8 cellular contexts compared by ENCODE assay signal in the genomic region with DNA sequence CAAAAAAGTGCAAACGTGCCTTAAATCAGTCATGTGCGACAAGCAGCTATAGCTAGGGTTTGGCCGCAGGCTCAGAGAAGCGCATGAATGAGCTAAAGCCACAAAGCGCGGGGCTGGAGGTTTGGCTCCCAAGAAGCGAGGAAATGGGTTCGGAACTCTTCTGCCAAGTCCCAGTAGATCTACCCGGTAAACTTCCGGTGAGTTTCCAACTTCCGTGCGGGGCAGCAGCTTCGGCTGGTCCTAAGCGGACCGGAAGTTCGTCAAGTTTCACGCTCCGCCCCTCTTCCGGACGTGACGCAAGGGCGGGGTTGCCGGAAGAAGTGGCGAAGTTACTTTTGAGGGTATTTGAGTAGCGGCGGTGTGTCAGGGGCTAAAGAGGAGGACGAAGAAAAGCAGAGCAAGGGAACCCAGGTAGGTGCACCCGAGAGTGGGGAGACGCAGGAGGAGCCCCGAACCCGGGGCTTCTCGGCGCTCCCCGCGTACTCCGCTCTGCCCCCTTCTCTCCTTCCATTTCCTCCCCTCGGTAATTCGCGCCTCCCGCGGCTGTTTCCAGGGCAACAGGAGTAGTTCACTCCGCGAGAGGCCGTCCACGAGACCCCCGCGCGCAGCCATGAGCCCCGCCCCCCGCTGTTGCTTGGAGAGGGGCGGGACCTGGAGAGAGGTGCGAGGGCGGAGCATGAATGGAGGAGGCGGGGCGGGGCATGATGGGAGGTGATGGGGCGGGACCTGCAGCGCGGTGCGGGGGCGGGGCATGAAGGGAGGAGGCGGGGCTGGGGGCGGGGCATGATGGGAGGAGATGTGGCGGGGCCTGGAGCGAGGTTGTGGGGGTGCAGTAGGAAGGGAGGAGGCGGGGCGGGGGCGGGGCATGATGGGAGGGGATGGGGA. TPM values are rescaled to one million over a fixed set of nuclear protein-coding genes. Genes with fewer than 3 reads are reported as not detected.
DNase-seq lines count a peak whose midpoint lies in the region; ATAC-seq lines count a peak whose summit lies in the region.

NR1H2 (plus strand) TSS at position 292 of the 885 bp plus-strand sequence. CDS start 1,149 bp downstream, outside the sequence.

- peaks cover 29% of the 10 kb centered on the region for H3K36me3 Mint-ChIP-seq in activated T-helper 1 cell treated with anti-CD3 and anti-CD28 coated beads, Interleukin-12 subunit alpha, Interleukin-12 subunit beta, Interleukin-2, Interleukin-4 antibody, amounts not matched to agents 30 ng/mL and 10 ng/mL and 1 ng/mL, durations not matched to agents 14 hours and 24 hours and 36 hours (ENCODE audit: low read depth)
- H3K36me3 Mint-ChIP-seq in naive B cell = peaks cover 9 to 44% of the 10 kb centered on the region in 2 donors
- peaks cover 47% of the 10 kb centered on the region for H3K36me3 Mint-ChIP-seq in stimulated activated memory B cell treated with anti-CD40 and anti-IgM and Interleukin-4, amounts not matched to agents 10 μg/mL and 1 μg/mL and 100 μg/mL, for 72 hours

- peaks cover 27% of the 10 kb centered on the region for H3K4me1 Mint-ChIP-seq in activated T-helper 1 cell treated with anti-CD3 and anti-CD28 coated beads, Interleukin-12 subunit alpha, Interleukin-12 subunit beta, Interleukin-2, Interleukin-4 antibody, amounts not matched to agents 30 ng/mL and 10 ng/mL and 1 ng/mL, durations not matched to agents 14 hours and 24 hours and 36 hours (ENCODE audit: low read depth)
- H3K4me1 Mint-ChIP-seq in naive B cell = peaks cover 26 to 41% (median 37%) of the 10 kb centered on the region in 3 donors
- peaks cover 36% of the 10 kb centered on the region for H3K4me1 Mint-ChIP-seq in stimulated activated memory B cell treated with anti-CD40 and anti-IgM and Interleukin-4, amounts not matched to agents 10 μg/mL and 1 μg/mL and 100 μg/mL, for 72 hours

- H3K27me3 Mint-ChIP-seq in activated T-helper 1 cell treated with anti-CD3 and anti-CD28 coated beads, Interleukin-12 subunit alpha, Interleukin-12 subunit beta, Interleukin-2, Interleukin-4 antibody, amounts not matched to agents 30 ng/mL and 10 ng/mL and 1 ng/mL, durations not matched to agents 14 hours and 24 hours and 36 hours (ENCODE audit: insufficient read depth) = no peaks in the 10 kb centered on the region
- no peaks in the 10 kb centered on the region for H3K27me3 Mint-ChIP-seq in naive B cell
- H3K27me3 Mint-ChIP-seq in stimulated activated memory B cell treated with anti-CD40 and anti-IgM and Interleukin-4, amounts not matched to agents 10 μg/mL and 1 μg/mL and 100 μg/mL, for 72 hours = no peaks in the 10 kb centered on the region

- intact Hi-C loops in activated T-helper 1 cell treated with anti-CD3 and anti-CD28 coated beads, Interleukin-12 subunit alpha, Interleukin-12 subunit beta, Interleukin-2, Interleukin-4 antibody, amounts not matched to agents 30 ng/mL and 10 ng/mL and 1 ng/mL, durations not matched to agents 14 hours and 24 hours and 36 hours (cut with micrococcal nuclease) = loop anchor here (1.0 kb wide), 6 partner anchors 8 to 499 kb away; partner anchors contain the start of genes AKT1S1, JOSD2, KCNC3 and POLD1

- H3K9me3 Mint-ChIP-seq in activated T-helper 1 cell treated with anti-CD3 and anti-CD28 coated beads, Interleukin-12 subunit alpha, Interleukin-12 subunit beta, Interleukin-2, Interleukin-4 antibody, amounts not matched to agents 30 ng/mL and 10 ng/mL and 1 ng/mL, durations not matched to agents 14 hours and 24 hours and 36 hours = no peaks in the 10 kb centered on the region
- peaks cover 0 to 2% (median 0%) of the 10 kb centered on the region in 7 donors for H3K9me3 Mint-ChIP-seq in naive B cell
- H3K9me3 Mint-ChIP-seq in stimulated activated memory B cell treated with anti-CD40 and anti-IgM and Interleukin-4, amounts not matched to agents 10 μg/mL and 1 μg/mL and 100 μg/mL, for 72 hours = no peaks in the 10 kb centered on the region

- H3K4me3 Mint-ChIP-seq in activated T-helper 1 cell treated with anti-CD3 and anti-CD28 coated beads, Interleukin-12 subunit alpha, Interleukin-12 subunit beta, Interleukin-2, Interleukin-4 antibody, amounts not matched to agents 30 ng/mL and 10 ng/mL and 1 ng/mL, durations not matched to agents 14 hours and 24 hours and 36 hours = peak within 1 kb of the TSS; percentile 100
- peak within 1 kb of the TSS; percentile 92 to 100 (median 98) for H3K4me3 Mint-ChIP-seq in naive B cell
- peak within 1 kb of the TSS; percentile 100 for H3K4me3 Mint-ChIP-seq in stimulated activated memory B cell treated with anti-CD40 and anti-IgM and Interleukin-4, amounts not matched to agents 10 μg/mL and 1 μg/mL and 100 μg/mL, for 72 hours

- peak; percentile 75 for DNase-seq in DMS53 treated with DMSO at 0.1 percent for 48 hours (lab: John Stamatoyannopoulos, UW; ENCODE audit: unreplicated experiment)
- peak; percentile 95 for DNase-seq in Kasumi-1 (lab: John Stamatoyannopoulos, UW)
- peak; percentile 97 for DNase-seq in RPMI7951 (ENCODE audit: low read depth)
- DNase-seq in activated T-helper 1 cell treated with anti-CD3 and anti-CD28 coated beads, Interleukin-12 subunit alpha, Interleukin-12 subunit beta, Interleukin-2, Interleukin-4 antibody, amounts not matched to agents 30 ng/mL and 10 ng/mL and 1 ng/mL, durations not matched to agents 14 hours and 24 hours and 36 hours (ENCODE audit: low spot score) = peak; percentile 93
- DNase-seq in fibroblast of gingiva (ENCODE audit: low read depth) = peak; percentile 98
- peak; percentile 93 for DNase-seq in naive B cell

- peak within 1 kb of the TSS; percentile 99 for H3K27ac Mint-ChIP-seq in activated T-helper 1 cell treated with anti-CD3 and anti-CD28 coated beads, Interleukin-12 subunit alpha, Interleukin-12 subunit beta, Interleukin-2, Interleukin-4 antibody, amounts not matched to agents 30 ng/mL and 10 ng/mL and 1 ng/mL, durations not matched to agents 14 hours and 24 hours and 36 hours
- H3K27ac Mint-ChIP-seq in naive B cell = peak within 1 kb of the TSS; percentile 99 to 100 (median 100)
- H3K27ac Mint-ChIP-seq in stimulated activated memory B cell treated with anti-CD40 and anti-IgM and Interleukin-4, amounts not matched to agents 10 μg/mL and 1 μg/mL and 100 μg/mL, for 72 hours = peak within 1 kb of the TSS; percentile 99

- ATAC-seq in GM21786 (IDR thresholded peaks at IDR 0.05; ENCODE audit: unreplicated experiment) = peak; percentile 79
- ATAC-seq in naive B cell (ENCODE audit: low read depth in 2 of 2) = peak; percentile 85 to 87
- peak; percentile 97 for ATAC-seq in stimulated activated memory B cell treated with anti-CD40 and anti-IgM and Interleukin-4, amounts not matched to agents 10 μg/mL and 1 μg/mL and 100 μg/mL, for 72 hours

RNA-seq across cellular contexts. Expression of gene NR1H2, which starts in this region (rescaled TPM):
- 92.0 and 102 TPM in 2 replicates for total RNA-seq in RPMI7951 (2014; rRNA removed; shearing (Covaris generic))
- 84.3 and 84.8 TPM in 2 replicates for total RNA-seq in activated T-helper 1 cell treated with anti-CD3 and anti-CD28 coated beads, Interleukin-12 subunit alpha, Interleukin-12 subunit beta, Interleukin-2, Interleukin-4 antibody, amounts not matched to agents 30 ng/mL and 10 ng/mL and 1 ng/mL, durations not matched to agents 14 hours and 24 hours and 36 hours
- polyA plus RNA-seq in naive B cell (ENCODE audit: low read depth in 6 of 6) = 100 to 1,000 TPM in 1 of 6 donors, 10 to 100 TPM in 5; 70.9 to 115 (median 76.1) TPM

Comparison
In these comparisons a context has a peak if more than half of its experiments do, and no peak if none do; other contexts are left out.
1. Peak in every context shown above with its lines: DNase-seq and ATAC-seq.